22 cellular contexts compared by ENCODE assay signal in genomic region chr10:104040382-104040781, GRCh38. TPM values are rescaled to one million over a fixed set of nuclear protein-coding genes. Genes with fewer than 3 reads are reported as not detected.
DNase-seq lines count a peak whose midpoint lies in the region; FAIRE-seq and TF ChIP-seq lines count a peak whose summit lies in the region.
"Had no signal": no experiment of that assay in that cellular context is flagged by ENCODE, and none has a peak within 500 bp of the region (broad histone marks: within the 10 kb centered on the region; RNA-seq: fewer than 3 reads in every experiment).

No MANE protein-coding gene starts in this region.

- no peak overlapping the region for H2AFZ ChIP-seq in H9 (ENCODE audit: low read length)
- H2AFZ ChIP-seq: GM23338 had no signal

- no peak overlapping the region for H3K9ac ChIP-seq in H9 (ENCODE audit: extremely low read depth, insufficient read length, low read length)
- H3K9ac ChIP-seq: BLaER1 had no signal

- H3K23ac ChIP-seq in H9 (ENCODE audit: insufficient read length, low read depth, low read length) = no peak overlapping the region

- no peaks in the 10 kb centered on the region for H3K79me2 ChIP-seq in H9 (ENCODE audit: insufficient read depth, low read length)

- DNase-seq in H9 (peak; percentile 3), esophagus muscularis mucosa (ENCODE audit: extremely low spot score) (peak; percentile 60), urothelium cell line (ENCODE audit: low spot score) (no peak), uterus (no peak), KG1 (lab: John Stamatoyannopoulos, UW) (no peak), 8988T (no peak)
- DNase-seq: Caco-2; CD4-positive, CD25-positive, alpha-beta regulatory T cell; DMS153; DND-41 had no signal

- H4K91ac ChIP-seq in H9 (ENCODE audit: insufficient read length, low read depth, low read length) = no peak overlapping the region

- CTCF ChIA-PET in HEK293 (lab: Yijun Ruan, JAX) = no interaction called here

- TF ChIP-seq EP300 in esophagus muscularis mucosa (IDR thresholded peaks at IDR 0.05) = no peak

- no peak overlapping the region for H2BK120ac ChIP-seq in H9 (ENCODE audit: low read depth, low read length, poor library complexity, severe bottlenecking)

- intact Hi-C loops in esophagus muscularis mucosa (cut with DNase I) (no loop called here), uterus (cut with DNase I; ENCODE audit: low total_unique reads) (no loop called here)

- H3K27me3 Mint-ChIP-seq in H9 (ENCODE audit: low read depth) = no peaks in the 10 kb centered on the region; the same call in 1 of the 2 replicates
- H3K27me3 Mint-ChIP-seq: B cell; CD4-positive, CD25-positive, alpha-beta regulatory T cell had no signal

- H3K4me1 ChIP-seq in H9 (ENCODE audit: insufficient read depth, low read length) (no peaks in the 10 kb centered on the region; the same call in 1 of the 2 replicates), HEK293 (ENCODE audit: control insufficient read depth, insufficient read depth, low read length) (no peaks in the 10 kb centered on the region), esophagus muscularis mucosa (no peaks in the 10 kb centered on the region), uterus (no peaks in the 10 kb centered on the region)
- H3K4me1 ChIP-seq: Caco-2, HAP-1 had no signal

- H3K14ac ChIP-seq in H9 (ENCODE audit: insufficient read depth, low read length) = no peak overlapping the region

- no peaks in the 10 kb centered on the region for H4K20me1 ChIP-seq in H9 (ENCODE audit: control insufficient read depth, insufficient read depth, insufficient read length)
- H4K20me1 ChIP-seq: BLaER1 had no signal

- H2BK5ac ChIP-seq in H9 (ENCODE audit: insufficient read length, low read length) = no peak overlapping the region

- no peaks in the 10 kb centered on the region; a peak in 1 of 7 replicates for H3K36me3 Mint-ChIP-seq in H9 (ENCODE audit: insufficient read depth in 1 of 3, low read depth in 3 of 3)
- H3K36me3 Mint-ChIP-seq: CD4-positive, CD25-positive, alpha-beta regulatory T cell; CD8-positive, alpha-beta T cell had no signal

- H3K27ac Mint-ChIP-seq in H9 = no peak overlapping the region; a peak in 1 of 7 replicates
- H3K27ac Mint-ChIP-seq: B cell; CD8-positive, alpha-beta T cell; GM23338 had no signal

- H2BK20ac ChIP-seq in H9 (ENCODE audit: low read depth, low read length, poor library complexity, severe bottlenecking) = no peak overlapping the region

- H3K4me1 Mint-ChIP-seq in H9 = peaks cover 3% of the 10 kb centered on the region in 2 experiments; a peak in 3 of 4 replicates
- H3K4me1 Mint-ChIP-seq: B cell, GM23338 had no signal

- H3K36me3 ChIP-seq in HEK293 (ENCODE audit: control insufficient read depth in 2 of 2, insufficient read depth in 1 of 2, low read length in 2 of 2) (no peaks in the 10 kb centered on the region), esophagus muscularis mucosa (no peaks in the 10 kb centered on the region), uterus (no peaks in the 10 kb centered on the region)
- H3K36me3 ChIP-seq: BLaER1, HAP-1 had no signal

- no peak overlapping the region for H3K4me3 ChIP-seq in HEK293 (ENCODE audit: low read depth, low read length)
- H3K4me3 ChIP-seq in esophagus muscularis mucosa = no peak overlapping the region
- H3K4me3 ChIP-seq in uterus = no peak overlapping the region
- H3K4me3 ChIP-seq: BLaER1, GM23338, HAP-1 had no signal

- H3K27ac ChIP-seq in H9 (ENCODE audit: insufficient read length, low read depth, low read length) (no peak overlapping the region), HEK293 (ENCODE audit: extremely low read depth, low read depth, low read length) (no peak overlapping the region), esophagus muscularis mucosa (replicated peaks in 1 of 4) (no peak overlapping the region), uterus (no peak overlapping the region)
- H3K27ac ChIP-seq: BLaER1, C4-2B had no signal

- H3K4me3 Mint-ChIP-seq in H9 = no peak overlapping the region
- H3K4me3 Mint-ChIP-seq: B cell; CD4-positive, CD25-positive, alpha-beta regulatory T cell; CD8-positive, alpha-beta T cell; GM23338 had no signal

- H4K8ac ChIP-seq in H9 (replicated peaks; ENCODE audit: insufficient read length, low read depth, low read length) = no peak overlapping the region

- H3K27me3 ChIP-seq in H9 (ENCODE audit: insufficient read depth, low read length) = no peaks in the 10 kb centered on the region
- H3K27me3 ChIP-seq in esophagus muscularis mucosa = no peaks in the 10 kb centered on the region
- no peaks in the 10 kb centered on the region for H3K27me3 ChIP-seq in uterus
- H3K27me3 ChIP-seq: BLaER1 had no signal

- POLR2A ChIA-PET in HEK293 (lab: Yijun Ruan, JAX) = no interaction called here

- no peak overlapping the region for H2AK5ac ChIP-seq in H9 (ENCODE audit: insufficient read length, low read length)

- H3K9me3 Mint-ChIP-seq in H9 = no peaks in the 10 kb centered on the region
- H3K9me3 Mint-ChIP-seq: CD4-positive, CD25-positive, alpha-beta regulatory T cell; CD8-positive, alpha-beta T cell; GM23338 had no signal

- no peak overlapping the region for H4K5ac ChIP-seq in H9 (ENCODE audit: insufficient read length, low read depth, low read length)

- TF ChIP-seq POLR2A in esophagus muscularis mucosa (IDR thresholded peaks at IDR 0.05; ENCODE audit: low read depth) (no peak), uterus (IDR thresholded peaks at IDR 0.05) (no peak)

- H2BK15ac ChIP-seq in H9 (ENCODE audit: low read depth, low read length) = no peak overlapping the region

- no peaks in the 10 kb centered on the region for H3K79me1 ChIP-seq in H9 (ENCODE audit: insufficient read depth, low read depth, low read length, poor library complexity, severe bottlenecking)

- no peaks in the 10 kb centered on the region for H3K9me3 ChIP-seq in H9 (ENCODE audit: control insufficient read depth, low read depth, low read length)
- no peaks in the 10 kb centered on the region for H3K9me3 ChIP-seq in HEK293 (ENCODE audit: control insufficient read depth, insufficient read depth, low read depth, low read length)
- no peaks in the 10 kb centered on the region for H3K9me3 ChIP-seq in esophagus muscularis mucosa
- H3K9me3 ChIP-seq in uterus = no peaks in the 10 kb centered on the region
- H3K9me3 ChIP-seq: BLaER1, Caco-2, HAP-1 had no signal

- H3K18ac ChIP-seq in H9 (ENCODE audit: insufficient read length, low read depth, low read length) = no peak overlapping the region

- no peaks in the 10 kb centered on the region for H3K23me2 ChIP-seq in H9 (ENCODE audit: insufficient read length, low read depth, low read length, poor library complexity, severe bottlenecking)

- H2BK12ac ChIP-seq in H9 (ENCODE audit: insufficient read length, low read depth, low read length) = no peak overlapping the region

- no peak overlapping the region for H3K4ac ChIP-seq in H9 (ENCODE audit: low read depth, low read length)

- TF ChIP-seq CTCF in H9 (conservative IDR thresholded peaks at IDR 0.05) (no peak), HEK293 (tag by site-specific recombination; IDR thresholded peaks at IDR 0.05) (no peak), esophagus muscularis mucosa (IDR thresholded peaks at IDR 0.05) (no peak), uterus (IDR thresholded peaks at IDR 0.05) (no peak)

- no peak overlapping the region for H3T11ph ChIP-seq in H9 (ENCODE audit: low read length)

- H3K4me2 ChIP-seq in H9 (ENCODE audit: insufficient read depth, insufficient read length, low read length) = no peak overlapping the region
- H3K4me2 ChIP-seq: BLaER1, GM23338 had no signal

- peak; percentile 5 for FAIRE-seq in urothelium cell line (lab: Jason Lieb, UNC)
- FAIRE-seq: A204.1, G401.6, GM12892, GM19239 had no signal

- no CpG with 5 or more reads among the region's 6 CpGs for WGBS in H9 (ENCODE audit: extremely low coverage, insufficient read length, low lambda C conversion rate)
- WGBS in esophagus muscularis mucosa = 65% methylated on average over 6 of the region's 6 CpGs

- H3K56ac ChIP-seq in H9 (ENCODE audit: insufficient read length, low read depth, low read length) = no peak overlapping the region

TF ChIP-seq in HEK293, 187 proteins besides CTCF, POLR2A, EP300 and RAD21:
- TF ChIP-seq ZNF350 (tag by site-specific recombination; IDR thresholded peaks at IDR 0.05) (no peak), ZNF366 (tag by site-specific recombination; conservative IDR thresholded peaks at IDR 0.05) (peak; percentile 62)

RNA-seq across cellular contexts. Expression of gene COL17A1, which starts 45.3 kb away (rescaled TPM):
- total RNA-seq in H9 (2021) (1.9 TPM in 2 replicates), esophagus muscularis mucosa (under 1 TPM in 3 of 4 donors, not detected in 1; 0.17 to 0.29 (median 0.26) TPM), uterus (1 to 10 TPM in 1 of 4 donors, under 1 TPM in 2, not detected in 1; under 0.01 to 2.9 (median 0.98) TPM)
- total RNA-seq: B cell; CD4-positive, CD25-positive, alpha-beta regulatory T cell; CD8-positive, alpha-beta T cell; H4 had no signal

Comparison
In these comparisons a context has a peak if more than half of its experiments do, and no peak if none do; other contexts are left out.
1. DNase-seq: peak in H9 (single experiment) and esophagus muscularis mucosa (single experiment); none in urothelium cell line (single experiment), uterus (0 of 2), KG1 (single experiment) and 8988T (single experiment).